In genomic region chr3:10753964-10754363, GRCh38 we compare ENCODE assay signal across 9 cellular contexts.
DNase-seq lines count a peak whose midpoint lies in the region; ATAC-seq and TF ChIP-seq lines count a peak whose summit lies in the region.
"Had no signal": no experiment of that assay in that cellular context is flagged by ENCODE, and none has a peak within 500 bp of the region (broad histone marks: within the 10 kb centered on the region; RNA-seq: fewer than 3 reads in every experiment).

No MANE protein-coding gene starts in this region.

- ATAC-seq in HG02610 (IDR thresholded peaks at IDR 0.05; ENCODE audit: unreplicated experiment) (no peak), GM19324 (IDR thresholded peaks at IDR 0.05; ENCODE audit: low FRiP score, unreplicated experiment) (no peak), HG02970 (IDR thresholded peaks at IDR 0.05; ENCODE audit: low FRiP score, unreplicated experiment) (no peak)

- H3K4me3 ChIP-seq in LNCaP clone FGC (ENCODE audit: low read depth, low read length), result no peak overlapping the region
- H3K4me3 ChIP-seq: lung had no signal

- peak; percentile 73 for DNase-seq in AG20443 (ENCODE audit: low spot score)
- peak; percentile 7 for DNase-seq in LNCaP clone FGC (ENCODE audit: low read depth)
- DNase-seq in activated naive CD4-positive, alpha-beta T cell treated with anti-CD3 and anti-CD28 coated beads, Interleukin-2, amount 10 ng/mL, durations not matched to agents 7 days and 5 days, result peak; percentile 77
- peak; percentile 92 for DNase-seq in left kidney (ENCODE audit: low read depth, low spot score)
- no peak for DNase-seq in hippocampal formation (lab: John Stamatoyannopoulos, UW)

- no peak for TF ChIP-seq CTCF in LNCaP clone FGC (IDR thresholded peaks at IDR 0.05; ENCODE audit: control insufficient read depth, extremely low read depth, insufficient read depth)

- H3K27me3 Mint-ChIP-seq in activated naive CD4-positive, alpha-beta T cell treated with anti-CD3 and anti-CD28 coated beads, Interleukin-2, amount 10 ng/mL, durations not matched to agents 7 days and 5 days, result peaks cover 27% of the 10 kb centered on the region

- H3K4me3 Mint-ChIP-seq in activated naive CD4-positive, alpha-beta T cell treated with anti-CD3 and anti-CD28 coated beads, Interleukin-2, amount 10 ng/mL, durations not matched to agents 7 days and 5 days, result no peak overlapping the region

- no peak overlapping the region for H3K27ac Mint-ChIP-seq in activated naive CD4-positive, alpha-beta T cell treated with anti-CD3 and anti-CD28 coated beads, Interleukin-2, amount 10 ng/mL, durations not matched to agents 7 days and 5 days

- no peaks in the 10 kb centered on the region for H3K9me3 Mint-ChIP-seq in activated naive CD4-positive, alpha-beta T cell treated with anti-CD3 and anti-CD28 coated beads, Interleukin-2, amount 10 ng/mL, durations not matched to agents 7 days and 5 days

- H3K36me3 Mint-ChIP-seq in activated naive CD4-positive, alpha-beta T cell treated with anti-CD3 and anti-CD28 coated beads, Interleukin-2, amount 10 ng/mL, durations not matched to agents 7 days and 5 days, result no peaks in the 10 kb centered on the region

- H3K4me1 Mint-ChIP-seq in activated naive CD4-positive, alpha-beta T cell treated with anti-CD3 and anti-CD28 coated beads, Interleukin-2, amount 10 ng/mL, durations not matched to agents 7 days and 5 days, result no peaks in the 10 kb centered on the region

- CTCF ChIA-PET in activated naive CD4-positive, alpha-beta T cell treated with anti-CD3 and anti-CD28 coated beads, Interleukin-2, amount 10 ng/mL, durations not matched to agents 7 days and 5 days (lab: Charles Lee), result interaction anchor here (0.9 kb wide), 2 partner anchors 16 to 306 kb away, joined by 3 to 5 read pairs; no protein-coding TSS in a partner anchor

Comparison
In these comparisons a context has a peak if more than half of its experiments do, and no peak if none do; other contexts are left out.
1. DNase-seq: peak in AG20443 (single experiment), LNCaP clone FGC (single experiment), activated naive CD4-positive, alpha-beta T cell treated with anti-CD3 and anti-CD28 coated beads, Interleukin-2, amount 10 ng/mL, durations not matched to agents 7 days and 5 days (single experiment) and left kidney (single experiment); none in hippocampal formation (0 of 2).